Comparison of ENCODE assay signal across 8 cellular contexts in the genomic region with DNA sequence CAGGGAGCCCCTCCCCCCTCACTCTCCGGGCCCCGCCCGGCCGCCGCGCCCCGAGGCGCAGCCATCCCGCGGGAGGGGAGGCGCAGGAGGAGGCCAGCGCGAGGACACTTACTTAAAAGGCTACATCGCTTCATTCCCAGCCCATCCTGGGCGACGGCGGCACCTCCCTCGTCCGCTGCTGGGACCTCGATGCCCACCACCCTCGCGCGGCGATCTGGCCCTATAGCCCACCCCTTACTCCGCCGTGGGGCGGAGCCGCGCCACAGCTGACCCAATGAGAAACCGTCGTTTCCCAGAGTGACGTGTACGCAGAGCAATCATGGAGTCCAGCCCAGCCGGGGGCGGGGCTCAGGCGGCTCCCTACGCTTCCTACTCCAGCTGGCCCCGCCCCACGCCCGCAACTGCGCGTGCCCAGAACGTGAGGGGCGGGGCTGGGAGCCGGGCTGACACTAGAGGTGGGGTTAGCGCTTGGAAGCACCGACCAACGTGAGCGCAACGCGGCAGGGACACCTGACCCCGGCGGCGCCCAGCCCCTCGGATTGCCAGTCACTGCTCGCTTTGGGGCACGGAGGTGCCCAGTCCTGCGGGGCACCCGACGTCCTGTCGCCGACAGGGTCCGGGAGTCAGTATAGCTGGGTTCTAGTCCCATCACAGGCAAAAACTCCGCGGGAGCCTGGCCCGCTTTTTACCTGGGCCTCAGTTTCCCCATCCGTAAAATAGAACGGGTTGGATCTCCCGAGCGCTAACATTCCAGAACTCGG. TPM values are rescaled to one million over a fixed set of nuclear protein-coding genes. Genes with fewer than 3 reads are reported as not detected.
DNase-seq lines count a peak whose midpoint lies in the region; ATAC-seq and TF ChIP-seq lines count a peak whose summit lies in the region.

A gene (minus strand): TSS at position 222 of the 761 bp plus-strand sequence. CDS start 16,165 bp downstream, outside the sequence.

- no peaks in the 10 kb centered on the region for H3K9me3 Mint-ChIP-seq in effector memory CD8-positive, alpha-beta T cell
- H3K9me3 Mint-ChIP-seq in memory B cell = no peaks in the 10 kb centered on the region

- POLR2A ChIA-PET in activated CD8-positive, alpha-beta memory T cell treated with anti-CD3 and anti-CD28 coated beads for 36 hours (lab: Charles Lee) = interaction anchor here (1.0 to 2.5 kb wide), 2 partner anchors 17 to 18 kb away, joined by 4 to 16 read pairs; a partner anchor contains a TSS

- H3K4me3 Mint-ChIP-seq in effector memory CD8-positive, alpha-beta T cell = peak within 1 kb of the TSS; percentile 89 to 90
- peak within 1 kb of the TSS; percentile 94 for H3K4me3 Mint-ChIP-seq in memory B cell

- H3K27me3 Mint-ChIP-seq in effector memory CD8-positive, alpha-beta T cell = peaks cover 4 to 10% of the 10 kb centered on the region in 2 donors
- peaks cover 4% of the 10 kb centered on the region for H3K27me3 Mint-ChIP-seq in memory B cell

- peak within 1 kb of the TSS; percentile 30 to 79 for H3K27ac Mint-ChIP-seq in effector memory CD8-positive, alpha-beta T cell
- peak within 1 kb of the TSS; percentile 75 for H3K27ac Mint-ChIP-seq in memory B cell

- CTCF ChIA-PET in activated CD8-positive, alpha-beta memory T cell treated with anti-CD3 and anti-CD28 coated beads for 36 hours (lab: Charles Lee) = interaction anchor here (1.6 kb wide), 1 partner anchor 75 kb away, joined by 4 read pairs; no protein-coding TSS in a partner anchor

- no peak for TF ChIP-seq CTCF in GM20000 (IDR thresholded peaks at IDR 0.05; ENCODE audit: extremely low read depth, missing control alignments)

- H3K36me3 Mint-ChIP-seq in effector memory CD8-positive, alpha-beta T cell (ENCODE audit: insufficient read depth) = peaks cover 9% of the 10 kb centered on the region
- no peaks in the 10 kb centered on the region for H3K36me3 Mint-ChIP-seq in memory B cell

- ATAC-seq in effector memory CD8-positive, alpha-beta T cell (replicated peaks) = peak; percentile 88
- ATAC-seq in memory B cell (ENCODE audit: low read depth) = peak; percentile 92

- DNase-seq in COLO668 (lab: John Stamatoyannopoulos, UW; ENCODE audit: unreplicated experiment) (peak; percentile 99), GM20000 (ENCODE audit: low spot score) (peak; percentile 100), HT-29 (ENCODE audit: low spot score) (peak; percentile 100), NOMO-1 (lab: John Stamatoyannopoulos, UW; ENCODE audit: unreplicated experiment in 2 of 2) (peak; percentile 96 to 99), memory B cell (ENCODE audit: low spot score in 2 of 2) (peak; percentile 97 to 99)
- DNase-seq in effector memory CD8-positive, alpha-beta T cell = peak; percentile 97 to 98 (median 98)
- DNase-seq in stimulated activated CD8-positive, alpha-beta memory T cell treated with anti-CD3 and anti-CD28 coated beads, Interleukin-12 subunit alpha, Interleukin-12 subunit beta, amount 100 ng/mL, for 24 hours (ENCODE audit: extremely low read depth) = peak; percentile 95

- H3K4me1 Mint-ChIP-seq in effector memory CD8-positive, alpha-beta T cell (ENCODE audit: low read depth in 2 of 2) = peaks cover 31 to 32% of the 10 kb centered on the region in 2 donors
- peaks cover 18% of the 10 kb centered on the region for H3K4me1 Mint-ChIP-seq in memory B cell

RNA-seq across cellular contexts. Expression of the gene that starts here (rescaled TPM):
- total RNA-seq in HT-29 (2014; rRNA removed; shearing (Covaris generic)) = 39.4 and 43.1 TPM in 2 replicates
- total RNA-seq in activated CD8-positive, alpha-beta memory T cell treated with anti-CD3 and anti-CD28 coated beads for 36 hours = 10 to 100 TPM; 44.8 to 47.3 TPM

Comparison
In these comparisons a context has a peak if more than half of its experiments do, and no peak if none do; other contexts are left out.
1. Peak in every context shown above with its lines: DNase-seq and ATAC-seq.